ENCODE assay signal across 3 cellular contexts in the genomic region with DNA sequence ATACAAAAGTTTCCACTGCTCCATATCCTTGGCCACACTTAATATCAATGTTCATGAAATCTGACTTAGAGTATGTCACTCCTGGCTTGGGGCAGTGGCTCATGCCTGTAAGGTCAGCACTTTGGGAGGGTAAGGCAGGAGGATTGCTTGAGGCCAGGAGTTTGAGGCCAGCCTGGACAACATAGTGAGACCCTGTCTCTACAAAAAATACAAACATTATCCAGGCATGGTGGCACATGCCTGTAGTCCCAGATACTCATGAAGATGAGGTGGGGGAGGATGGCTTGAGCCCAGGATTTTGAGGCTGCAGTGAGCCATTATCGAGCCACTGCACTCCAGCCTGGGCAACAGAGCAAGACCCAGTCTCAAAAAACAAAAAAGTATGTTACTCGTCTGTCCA. TPM values are rescaled to one million over a fixed set of nuclear protein-coding genes. Genes with fewer than 3 reads are reported as not detected.
"Had no signal": no experiment of that assay in that cellular context is flagged by ENCODE, and none has a peak within 500 bp of the region (broad histone marks: within the 10 kb centered on the region; RNA-seq: fewer than 3 reads in every experiment).

No MANE protein-coding gene starts in this region.

RNA-seq across cellular contexts. Expression of gene DIO1, which starts 18.8 kb away (rescaled TPM):
- total RNA-seq: HT-29, HT1080, IMR-90 had no signal
- polyA plus RNA-seq: IMR-90 had no signal
